ENCODE assay signal across 1 cellular context in genomic region chr3:125245521-125245920, GRCh38.
TF ChIP-seq lines count a peak whose summit lies in the region.

No MANE protein-coding gene starts in this region.

TF ChIP-seq in IMR-90, 13 proteins besides CTCF, POLR2A, EP300 and RAD21 (continued from another document):
- TF ChIP-seq SMC3 (IDR thresholded peaks at IDR 0.05; ENCODE audit: low read depth, low read length), result no peak
- TF ChIP-seq MAZ (IDR thresholded peaks at IDR 0.05; ENCODE audit: borderline replicate concordance, low read depth, low read length), result no peak
- TF ChIP-seq RFX5 (IDR thresholded peaks at IDR 0.05; ENCODE audit: low read depth, low read length), result no peak
- TF ChIP-seq USF2 (IDR thresholded peaks at IDR 0.05; ENCODE audit: low read depth, low read length), result no peak
- TF ChIP-seq CEBPB (IDR thresholded peaks at IDR 0.05; ENCODE audit: low read depth, low read length), result no peak
